10 cellular contexts compared by ENCODE assay signal in the genomic region with DNA sequence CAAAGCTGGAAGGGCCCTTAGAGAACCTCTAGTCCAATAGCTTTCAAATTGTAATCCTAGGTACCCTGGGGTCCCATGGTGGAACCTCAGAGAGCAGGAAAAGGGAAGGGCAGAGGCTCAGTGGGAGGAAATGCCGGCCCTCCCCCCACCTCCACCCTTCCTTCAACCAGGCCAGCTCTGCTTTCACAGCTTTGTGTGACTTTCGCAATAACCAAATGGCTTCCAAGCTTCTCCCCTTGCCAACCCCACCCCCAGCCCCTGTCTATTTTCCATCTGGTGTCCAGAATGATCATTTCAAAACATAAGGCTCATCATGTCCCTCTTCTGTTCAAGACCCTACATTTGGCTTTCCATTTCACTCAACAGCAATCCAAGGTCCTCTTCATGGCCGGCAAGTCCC.
DNase-seq lines count a peak whose midpoint lies in the region; ATAC-seq and TF ChIP-seq lines count a peak whose summit lies in the region.
"Had no signal": no experiment of that assay in that cellular context is flagged by ENCODE, and none has a peak within 500 bp of the region (broad histone marks: within the 10 kb centered on the region; RNA-seq: fewer than 3 reads in every experiment).

No MANE protein-coding gene starts in this region.

- in situ Hi-C loops in GM23248 (cut with MboI): loop anchor here (25.0 kb wide), 1 partner anchor 684 kb away; no protein-coding TSS in a partner anchor

- H3K4me3 ChIP-seq in GM23248: no peak overlapping the region

- no peaks in the 10 kb centered on the region for H4K20me1 ChIP-seq in GM23248 (ENCODE audit: insufficient read depth)

- peaks cover 4% of the 10 kb centered on the region; the same call in 1 of the 2 replicates for H3F3A ChIP-seq in GM23248 (ENCODE audit: insufficient read depth)

- H3K9me3 ChIP-seq in GM23248 (ENCODE audit: low read depth): no peaks in the 10 kb centered on the region

- peak; percentile 69 for ATAC-seq in Right ventricle myocardium superior (ENCODE audit: poor library complexity)
- no peak for ATAC-seq in omental fat pad (ENCODE audit: low FRiP score)
- ATAC-seq in HG03175 (IDR thresholded peaks at IDR 0.05; ENCODE audit: unreplicated experiment): no peak
- no peak for ATAC-seq in GM21367 (IDR thresholded peaks at IDR 0.05; ENCODE audit: unreplicated experiment)

- peaks cover 43% of the 10 kb centered on the region for H3K4me1 ChIP-seq in GM23248 (ENCODE audit: insufficient read depth)

- WGBS in GM23248 (ENCODE audit: low coverage in 1 of 2, low lambda C conversion rate in 2 of 2, missing lambda C conversion rate in 2 of 2), 2 experiments: 39 to 46% methylated on average over 3 of the region's 3 CpGs

- 0 out of 2 replicates have a peak overlapping the region, but pooled peaks have one; percentile 35 for H3K27ac ChIP-seq in GM23248

- peak overlapping the region; percentile 30 for H3K4me2 ChIP-seq in GM23248 (ENCODE audit: unreplicated experiment)

- DNase-seq in GM23248: peak; percentile 48
- DNase-seq in RPMI7951 (ENCODE audit: low read depth): peak; percentile 70
- peak; percentile 78 for DNase-seq in Right ventricle myocardium superior
- peak; percentile 59 for DNase-seq in renal cortical epithelial cell (ENCODE audit: low read depth)
- no peak for DNase-seq in omental fat pad (ENCODE audit: low spot score)
- DNase-seq in activated CD4-positive, CD25-positive, alpha-beta regulatory T cell (lab: John Stamatoyannopoulos, UW): no peak
- DNase-seq: caudate nucleus, SHP77 treated with DMSO at 0.1 percent for 48 hours had no signal

- H3K27me3 ChIP-seq in GM23248 (replicated peaks; ENCODE audit: insufficient read depth): no peaks in the 10 kb centered on the region

- H3K36me3 ChIP-seq in GM23248 (ENCODE audit: low read depth): no peaks in the 10 kb centered on the region

- H2AFZ ChIP-seq in GM23248: peak overlapping the region; percentile 67

- H3K9ac ChIP-seq in GM23248: no peak overlapping the region

- H3K9me2 ChIP-seq in GM23248 (ENCODE audit: insufficient read depth): no peaks in the 10 kb centered on the region

- intact Hi-C loops in Right ventricle myocardium superior (cut with DNase I): loop anchor here (5.0 kb wide), 1 partner anchor 124 kb away; a partner anchor contains a TSS

- no peaks in the 10 kb centered on the region for H3K79me2 ChIP-seq in GM23248 (ENCODE audit: insufficient read depth)

- no peak for TF ChIP-seq CTCF in omental fat pad (IDR thresholded peaks at IDR 0.05)

Comparison
In these comparisons a context has a peak if more than half of its experiments do, and no peak if none do; other contexts are left out.
1. DNase-seq: peak in GM23248 (single experiment), RPMI7951 (single experiment), Right ventricle myocardium superior (single experiment) and renal cortical epithelial cell (single experiment); none in omental fat pad (single experiment) and activated CD4-positive, CD25-positive, alpha-beta regulatory T cell (0 of 4).